ENCODE assay signal across 9 cellular contexts in the genomic region with DNA sequence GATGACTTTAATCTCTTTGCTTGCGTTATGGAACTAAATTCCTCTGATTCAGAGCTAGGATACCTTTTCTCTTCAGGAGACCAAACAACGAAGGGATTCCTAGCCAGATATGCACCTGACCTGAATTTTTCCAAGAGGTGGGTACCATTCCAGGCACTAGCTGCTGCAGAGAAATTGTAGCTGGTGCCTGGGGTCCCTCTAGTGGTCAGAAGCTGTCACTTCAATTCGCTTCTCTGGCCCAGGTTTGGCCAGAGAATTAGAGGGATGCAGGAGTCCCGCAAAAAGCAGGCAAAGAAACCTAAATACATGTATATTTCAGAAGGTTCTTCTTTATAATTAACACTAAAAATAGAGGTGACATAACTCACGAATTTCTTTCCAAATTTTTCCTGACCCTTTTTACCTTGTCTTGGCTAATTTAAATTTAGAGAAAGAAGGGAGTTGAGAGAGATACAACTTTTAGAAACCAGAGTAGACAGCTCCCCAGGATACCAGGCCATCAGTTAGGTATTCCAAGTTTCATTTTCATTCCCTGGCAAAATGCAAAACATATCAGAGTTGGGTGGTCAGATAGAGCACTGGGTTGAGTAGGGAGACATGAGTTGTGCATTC. TPM values are rescaled to one million over a fixed set of nuclear protein-coding genes. Genes with fewer than 3 reads are reported as not detected.
DNase-seq lines count a peak whose midpoint lies in the region; ATAC-seq, FAIRE-seq and TF ChIP-seq lines count a peak whose summit lies in the region.
"Had no signal": no experiment of that assay in that cellular context is flagged by ENCODE, and none has a peak within 500 bp of the region (broad histone marks: within the 10 kb centered on the region; RNA-seq: fewer than 3 reads in every experiment).

No MANE protein-coding gene starts in this region.

- no peak for TF ChIP-seq POLR2A in Peyer's patch (IDR thresholded peaks at IDR 0.05)

- no peaks in the 10 kb centered on the region for H3K9me3 ChIP-seq in Peyer's patch
- no peaks in the 10 kb centered on the region for H3K9me3 ChIP-seq in astrocyte (ENCODE audit: insufficient read depth, low read depth, low read length)
- no peaks in the 10 kb centered on the region for H3K9me3 ChIP-seq in keratinocyte (ENCODE audit: control insufficient read depth, low read depth, low read length)

- ATAC-seq in HG02852 (IDR thresholded peaks at IDR 0.05; ENCODE audit: unreplicated experiment): peak; percentile 73
- ATAC-seq in GM21825 (IDR thresholded peaks at IDR 0.05; ENCODE audit: unreplicated experiment): no peak

- no peaks in the 10 kb centered on the region for H3K27me3 ChIP-seq in Peyer's patch
- H3K27me3 ChIP-seq in astrocyte (ENCODE audit: insufficient read depth, low read length): peaks cover 1% of the 10 kb centered on the region
- H3K27me3 ChIP-seq in keratinocyte (ENCODE audit: control insufficient read depth, extremely low read depth, insufficient read depth, low read length): no peaks in the 10 kb centered on the region

- H3K9ac ChIP-seq in astrocyte (ENCODE audit: low read length): no peak overlapping the region
- no peak overlapping the region for H3K9ac ChIP-seq in keratinocyte (ENCODE audit: control insufficient read depth, extremely low read depth, insufficient read depth, low read length)

- H3K9me1 ChIP-seq in keratinocyte (ENCODE audit: control insufficient read depth, extremely low read depth, insufficient read depth, low read length): no peaks in the 10 kb centered on the region

- H3K4me3 ChIP-seq in Peyer's patch (no peak overlapping the region), astrocyte (ENCODE audit: insufficient read depth, low read depth, low read length) (no peak overlapping the region), keratinocyte (ENCODE audit: control insufficient read depth in 2 of 3, extremely low read depth in 1 of 3, insufficient read depth in 2 of 3, low read depth in 1 of 3, low read length in 3 of 3) (no peak overlapping the region)

- H3K4me1 ChIP-seq in Peyer's patch: no peaks in the 10 kb centered on the region
- H3K4me1 ChIP-seq in astrocyte (ENCODE audit: insufficient read depth, low read length): no peaks in the 10 kb centered on the region
- H3K4me1 ChIP-seq in keratinocyte (ENCODE audit: control insufficient read depth, extremely low read depth, insufficient read depth, low read length): no peaks in the 10 kb centered on the region

- H3K79me2 ChIP-seq in astrocyte (ENCODE audit: insufficient read depth, low read length) (no peaks in the 10 kb centered on the region), keratinocyte (ENCODE audit: control insufficient read depth, insufficient read depth, low read length) (no peaks in the 10 kb centered on the region)

- H2AFZ ChIP-seq in astrocyte (ENCODE audit: low read depth, low read length): no peak overlapping the region
- H2AFZ ChIP-seq in keratinocyte (ENCODE audit: control insufficient read depth, low read length): no peak overlapping the region

- no peaks in the 10 kb centered on the region for H3K36me3 Mint-ChIP-seq in astrocyte (ENCODE audit: low read depth, unreplicated experiment)

- no peaks in the 10 kb centered on the region for H4K20me1 ChIP-seq in astrocyte (ENCODE audit: insufficient read depth, low read length)
- no peaks in the 10 kb centered on the region for H4K20me1 ChIP-seq in keratinocyte (ENCODE audit: control insufficient read depth, extremely low read depth, insufficient read depth, low read length)

- H3K27me3 Mint-ChIP-seq in astrocyte (ENCODE audit: low read depth, unreplicated experiment): peaks cover 32% of the 10 kb centered on the region

- DNase-seq in NOMO-1 treated with DMSO at 0.1 percent for 48 hours (lab: John Stamatoyannopoulos, UW; ENCODE audit: unreplicated experiment): peak; percentile 29
- DNase-seq in NOMO-1 treated with dmso at 0.1 percent for 144 hours (lab: John Stamatoyannopoulos, UW; ENCODE audit: unreplicated experiment): no peak
- DNase-seq in Peyer's patch: peak in 1 of 3 donors; percentile 67
- peak; percentile 7 for DNase-seq in astrocyte (ENCODE audit: low read depth)
- DNase-seq in keratinocyte (ENCODE audit: low read depth, low spot score): no peak
- peak; percentile 2 for DNase-seq in stimulated activated CD8-positive, alpha-beta memory T cell treated with anti-CD3 and anti-CD28 coated beads, Interleukin-12 subunit alpha, Interleukin-12 subunit beta, amount 100 ng/mL, for 1 hour (ENCODE audit: low read depth)

- H3K27ac Mint-ChIP-seq in astrocyte (ENCODE audit: unreplicated experiment): no peak overlapping the region
- H3K27ac Mint-ChIP-seq: dendritic cell treated with granulocyte-macrophage colony-stimulating factor and Interleukin-4, amounts not matched to agents 40 ng/mL and 50 ng/mL, for 4 days had no signal

- dilution Hi-C loops in keratinocyte (cut with MboI; ENCODE audit: extremely low pct_ligation_motif_present, low sequenced_read_pairs): no loop called here

- H3K36me3 ChIP-seq in Peyer's patch: no peaks in the 10 kb centered on the region
- no peaks in the 10 kb centered on the region for H3K36me3 ChIP-seq in astrocyte (ENCODE audit: insufficient read depth, low read length)
- no peaks in the 10 kb centered on the region for H3K36me3 ChIP-seq in keratinocyte (ENCODE audit: control insufficient read depth in 2 of 2, extremely low read depth in 1 of 2, insufficient read depth in 2 of 2, low read length in 2 of 2)

- H3K4me1 Mint-ChIP-seq in astrocyte (ENCODE audit: low read depth, unreplicated experiment): no peaks in the 10 kb centered on the region

- peak; percentile 37 to 87 (median 68) for TF ChIP-seq CTCF in Peyer's patch (IDR thresholded peaks at IDR 0.05)
- TF ChIP-seq CTCF in astrocyte (IDR thresholded peaks at IDR 0.05; ENCODE audit: insufficient read depth, low read depth, low read length): peak; percentile 90
- peak; percentile 81 to 88 (median 88) for TF ChIP-seq CTCF in keratinocyte (optimal IDR thresholded peaks at IDR 0.05 in 1 of 3, IDR thresholded peaks at IDR 0.05 in 1 of 3, conservative IDR thresholded peaks at IDR 0.05 in 1 of 3; ENCODE audit: extremely low read depth in 1 of 3, insufficient read depth in 2 of 3, low read length in 3 of 3)

- no peak overlapping the region for H3K4me3 Mint-ChIP-seq in astrocyte (ENCODE audit: unreplicated experiment)
- H3K4me3 Mint-ChIP-seq: dendritic cell treated with granulocyte-macrophage colony-stimulating factor and Interleukin-4, amounts not matched to agents 40 ng/mL and 50 ng/mL, for 4 days had no signal

- H3K9me3 Mint-ChIP-seq in astrocyte (ENCODE audit: unreplicated experiment): no peaks in the 10 kb centered on the region
- H3K9me3 Mint-ChIP-seq: dendritic cell treated with granulocyte-macrophage colony-stimulating factor and Interleukin-4, amounts not matched to agents 40 ng/mL and 50 ng/mL, for 4 days had no signal

- H3K27ac ChIP-seq in Peyer's patch: no peak overlapping the region
- H3K27ac ChIP-seq in astrocyte (ENCODE audit: low read depth, low read length): no peak overlapping the region
- H3K27ac ChIP-seq in keratinocyte (ENCODE audit: control insufficient read depth, insufficient read depth, low read length): no peak overlapping the region

- no peak overlapping the region for H3K4me2 ChIP-seq in astrocyte (ENCODE audit: low read length)
- H3K4me2 ChIP-seq in keratinocyte (ENCODE audit: control insufficient read depth, extremely low read depth, insufficient read depth, low read depth, low read length): no peak overlapping the region

- FAIRE-seq in astrocyte (lab: Jason Lieb, UNC): no peak
- no peak for FAIRE-seq in keratinocyte (lab: Jason Lieb, UNC)

RNA-seq across cellular contexts. Expression of a gene that starts 9.6 kb away (rescaled TPM):
- total RNA-seq in Peyer's patch (10 to 100 TPM in 3 of 4 donors, 1 to 10 TPM in 1; 5.4 to 51.2 (median 21.5) TPM), astrocyte (0.67 and 1.00 TPM in 2 replicates)
- polyA plus RNA-seq in keratinocyte: not detected in 3 replicates
- polyA plus RNA-seq in keratinocyte (2011; ENCODE audit: low read depth): not detected
- polyA plus RNA-seq in keratinocyte (2011; cell fraction: cytosol; rRNA removed): not detected in 2 replicates
- not detected in 2 replicates for polyA plus RNA-seq in keratinocyte (2011; cell fraction: nucleus; rRNA removed)
- polyA plus RNA-seq in keratinocyte (2012; ENCODE audit: low replicate concordance): not detected in 2 replicates
- not detected in 3 replicates for polyA minus RNA-seq in keratinocyte
- polyA minus RNA-seq in keratinocyte (2011; cell fraction: cytosol; rRNA and poly(A)+ RNA removed): not detected
- polyA minus RNA-seq in keratinocyte (2011; cell fraction: nucleus; rRNA and poly(A)+ RNA removed): not detected in 2 replicates

RNA-seq across cellular contexts. Expression of a gene that starts 42.8 kb away (rescaled TPM):
- total RNA-seq in Peyer's patch (10 to 100 TPM in 1 of 4 donors, 1 to 10 TPM in 3; 2.1 to 19.8 (median 8.1) TPM), astrocyte (18.2 and 26.2 TPM in 2 replicates)
- 0.03 TPM in 1 of 3 replicates, not detected in the others for polyA plus RNA-seq in keratinocyte
- polyA plus RNA-seq in keratinocyte (2011; ENCODE audit: low read depth): not detected
- 0.13 and 0.14 TPM in 2 replicates for polyA plus RNA-seq in keratinocyte (2011; cell fraction: cytosol; rRNA removed)
- 0.13 TPM in 1 of 2 replicates, not detected in the other for polyA plus RNA-seq in keratinocyte (2011; cell fraction: nucleus; rRNA removed)
- not detected in 2 replicates for polyA plus RNA-seq in keratinocyte (2012; ENCODE audit: low replicate concordance)
- polyA minus RNA-seq in keratinocyte: 0.10 TPM in 1 of 3 replicates, not detected in the others
- not detected for polyA minus RNA-seq in keratinocyte (2011; cell fraction: cytosol; rRNA and poly(A)+ RNA removed)
- polyA minus RNA-seq in keratinocyte (2011; cell fraction: nucleus; rRNA and poly(A)+ RNA removed): not detected in 2 replicates

Comparison
In these comparisons a context has a peak if more than half of its experiments do, and no peak if none do; other contexts are left out.
1. DNase-seq: peak in NOMO-1 treated with DMSO at 0.1 percent for 48 hours (single experiment), astrocyte (single experiment) and stimulated activated CD8-positive, alpha-beta memory T cell treated with anti-CD3 and anti-CD28 coated beads, Interleukin-12 subunit alpha, Interleukin-12 subunit beta, amount 100 ng/mL, for 1 hour (single experiment); none in NOMO-1 treated with dmso at 0.1 percent for 144 hours (single experiment) and keratinocyte (single experiment).
2. Peak in every context shown above with its lines, with median percentiles within 50 percentile points of each other: CTCF ChIP-seq.